9 cellular contexts compared by ENCODE assay signal in genomic region chr16:18336636-18337035, GRCh38. TPM values are rescaled to one million over a fixed set of nuclear protein-coding genes. Genes with fewer than 3 reads are reported as not detected.
DNase-seq lines count a peak whose midpoint lies in the region; ATAC-seq and TF ChIP-seq lines count a peak whose summit lies in the region.
"Not testable (repeated sequence)": the region's sequence is repeated elsewhere in the genome, so short reads cannot be mapped to it uniquely, and the experiment has no call there.
"Had no signal": no experiment of that assay in that cellular context is flagged by ENCODE, and none has a peak within 500 bp of the region (broad histone marks: within the 10 kb centered on the region; RNA-seq: fewer than 3 reads in every experiment).

Gene NPIPA8, minus strand, starts transcription at chr16:18336736. Its CDS starts 4,074 bp downstream, at chr16:18332662.

- ATAC-seq in CD4-positive, alpha-beta T cell (ENCODE audit: poor library complexity); T-helper 17 cell; activated CD8-positive, alpha-beta memory T cell treated with anti-CD3 and anti-CD28 coated beads, Interleukin-2, amount 10 ng/mL, durations not matched to agents 7 days and 5 days; activated naive CD8-positive, alpha-beta T cell treated with anti-CD3 and anti-CD28 coated beads, Interleukin-2, amount 10 ng/mL, durations not matched to agents 7 days and 5 days (ENCODE audit: low read depth): not testable (repeated sequence)

- not testable (repeated sequence) for H3K27ac ChIP-seq in CD4-positive, alpha-beta T cell (ENCODE audit: low read depth, low read length)

- H3K9me3 Mint-ChIP-seq in CD4-positive, alpha-beta T cell; activated CD8-positive, alpha-beta memory T cell treated with anti-CD3 and anti-CD28 coated beads, Interleukin-2, amount 10 ng/mL, durations not matched to agents 7 days and 5 days (ENCODE audit: low read depth); activated naive CD8-positive, alpha-beta T cell treated with anti-CD3 and anti-CD28 coated beads, Interleukin-2, amount 10 ng/mL, durations not matched to agents 7 days and 5 days; MCF 10A (ENCODE audit: unreplicated experiment): not testable (repeated sequence)

- H3K27me3 Mint-ChIP-seq in CD4-positive, alpha-beta T cell; T-helper 17 cell; activated CD8-positive, alpha-beta memory T cell treated with anti-CD3 and anti-CD28 coated beads, Interleukin-2, amount 10 ng/mL, durations not matched to agents 7 days and 5 days; activated naive CD8-positive, alpha-beta T cell treated with anti-CD3 and anti-CD28 coated beads, Interleukin-2, amount 10 ng/mL, durations not matched to agents 7 days and 5 days; MCF 10A (ENCODE audit: insufficient read depth, unreplicated experiment): not testable (repeated sequence)

- not testable (repeated sequence) for H3K36me3 Mint-ChIP-seq in CD4-positive, alpha-beta T cell (ENCODE audit: low read depth); T-helper 17 cell (ENCODE audit: low read depth); activated CD8-positive, alpha-beta memory T cell treated with anti-CD3 and anti-CD28 coated beads, Interleukin-2, amount 10 ng/mL, durations not matched to agents 7 days and 5 days; activated naive CD8-positive, alpha-beta T cell treated with anti-CD3 and anti-CD28 coated beads, Interleukin-2, amount 10 ng/mL, durations not matched to agents 7 days and 5 days; MCF 10A (ENCODE audit: insufficient read depth, unreplicated experiment)

- H3K9me3 ChIP-seq in CD4-positive, alpha-beta T cell (ENCODE audit: control insufficient read depth, low read length); T-helper 17 cell (ENCODE audit: control insufficient read depth, low read length, poor library complexity, severe bottlenecking): not testable (repeated sequence)

- not testable (repeated sequence) for H3K4me3 Mint-ChIP-seq in CD4-positive, alpha-beta T cell; T-helper 17 cell; activated CD8-positive, alpha-beta memory T cell treated with anti-CD3 and anti-CD28 coated beads, Interleukin-2, amount 10 ng/mL, durations not matched to agents 7 days and 5 days; activated naive CD8-positive, alpha-beta T cell treated with anti-CD3 and anti-CD28 coated beads, Interleukin-2, amount 10 ng/mL, durations not matched to agents 7 days and 5 days; MCF 10A (ENCODE audit: unreplicated experiment)

- intact Hi-C loops in CD4-positive, alpha-beta T cell (cut with DNase I, micrococcal nuclease); MCF 10A (cut with micrococcal nuclease): not testable (repeated sequence)

- BruUV-seq in MCF 10A (replicated peaks; lab: Mats Ljungman, UMichigan) = not testable (repeated sequence)

- CTCF ChIA-PET in CD4-positive, alpha-beta T cell (lab: Charles Lee); activated CD8-positive, alpha-beta memory T cell treated with anti-CD3 and anti-CD28 coated beads, Interleukin-2, amount 10 ng/mL, durations not matched to agents 7 days and 5 days (lab: Charles Lee); MCF 10A (lab: Yijun Ruan, JAX): not testable (repeated sequence)

- H3K4me1 Mint-ChIP-seq in CD4-positive, alpha-beta T cell (ENCODE audit: low read depth); T-helper 17 cell; activated CD8-positive, alpha-beta memory T cell treated with anti-CD3 and anti-CD28 coated beads, Interleukin-2, amount 10 ng/mL, durations not matched to agents 7 days and 5 days; activated naive CD8-positive, alpha-beta T cell treated with anti-CD3 and anti-CD28 coated beads, Interleukin-2, amount 10 ng/mL, durations not matched to agents 7 days and 5 days; MCF 10A (ENCODE audit: insufficient read depth, unreplicated experiment): not testable (repeated sequence)

- not testable (repeated sequence) for H3K27me3 ChIP-seq in CD4-positive, alpha-beta T cell (ENCODE audit: control insufficient read depth, insufficient read depth, low read length)

- POLR2A ChIA-PET in CD4-positive, alpha-beta T cell (lab: Charles Lee); activated naive CD8-positive, alpha-beta T cell treated with anti-CD3 and anti-CD28 coated beads, Interleukin-2, amount 10 ng/mL, durations not matched to agents 7 days and 5 days (lab: Charles Lee); MCF 10A (lab: Yijun Ruan, JAX): not testable (repeated sequence)

- not testable (repeated sequence) for TF ChIP-seq CTCF in CD4-positive, alpha-beta T cell (IDR thresholded peaks at IDR 0.05); MCF 10A (IDR thresholded peaks at IDR 0.05; ENCODE audit: unreplicated experiment)

- not testable (repeated sequence) for H3K27ac Mint-ChIP-seq in CD4-positive, alpha-beta T cell; T-helper 17 cell; activated CD8-positive, alpha-beta memory T cell treated with anti-CD3 and anti-CD28 coated beads, Interleukin-2, amount 10 ng/mL, durations not matched to agents 7 days and 5 days; activated naive CD8-positive, alpha-beta T cell treated with anti-CD3 and anti-CD28 coated beads, Interleukin-2, amount 10 ng/mL, durations not matched to agents 7 days and 5 days; MCF 10A (ENCODE audit: low read depth, unreplicated experiment)

- DNase-seq in CD4-positive, alpha-beta T cell; M059J (ENCODE audit: low read depth); T-helper 17 cell; activated CD8-positive, alpha-beta memory T cell treated with anti-CD3 and anti-CD28 coated beads, Interleukin-2, amount 10 ng/mL, durations not matched to agents 7 days and 5 days; activated naive CD8-positive, alpha-beta T cell treated with anti-CD3 and anti-CD28 coated beads, Interleukin-2, amount 10 ng/mL, durations not matched to agents 7 days and 5 days; MCF 10A (ENCODE audit: unreplicated experiment): not testable (repeated sequence)

RNA-seq across cellular contexts. Expression of gene NPIPA8, which starts in this region (rescaled TPM):
- 10 to 100 TPM; 46.8 to 52.2 TPM for total RNA-seq in CD4-positive, alpha-beta T cell
- total RNA-seq in M059J (2014; rRNA removed; shearing (Covaris generic)) = 7.4 and 17.5 TPM in 2 replicates
- total RNA-seq in T-helper 17 cell (10 to 100 TPM; 23.1 to 63.0 TPM), MCF 10A (2022) (25.0 and 32.6 TPM in 2 replicates)
- 10 to 100 TPM; 12.4 to 29.6 TPM for total RNA-seq in activated CD8-positive, alpha-beta memory T cell treated with anti-CD3 and anti-CD28 coated beads, Interleukin-2, amount 10 ng/mL, durations not matched to agents 7 days and 5 days
- total RNA-seq in activated naive CD8-positive, alpha-beta T cell treated with anti-CD3 and anti-CD28 coated beads, Interleukin-2, amount 10 ng/mL, durations not matched to agents 7 days and 5 days = 10 to 100 TPM; 16.0 to 18.8 TPM
- total RNA-seq: Calu3; CD4-positive, CD25-positive, alpha-beta regulatory T cell; GM23338 had no signal
